In genomic region chr10:21340341-21340740, GRCh38 we compare ENCODE assay signal across 17 cellular contexts.
A peak's percentile ranks its signal among the peaks of the same experiment; 100 is the strongest.
DNase-seq lines count a peak whose midpoint lies in the region; ATAC-seq, FAIRE-seq and TF ChIP-seq lines count a peak whose summit lies in the region.
"Had no signal": no experiment of that assay in that cellular context is flagged by ENCODE, and none has a peak within 500 bp of the region (broad histone marks: within the 10 kb centered on the region; RNA-seq: fewer than 3 reads in every experiment).

No MANE protein-coding gene starts in this region.

- CTCF ChIA-PET in SK-N-SH (lab: Yijun Ruan, JAX) = no interaction called here

- H3F3A ChIP-seq in SK-N-SH (replicated peaks; ENCODE audit: insufficient read depth) = peaks cover 11% of the 10 kb centered on the region

- no peak overlapping the region for H3K9ac ChIP-seq in SK-N-SH
- H3K9ac ChIP-seq: GM23248 had no signal

- TF ChIP-seq EP300 in SK-N-SH (IDR thresholded peaks at IDR 0.05; ENCODE audit: borderline replicate concordance in 1 of 2, low read depth in 1 of 2, low read length in 1 of 2) = peak in 1 of 2 experiments; percentile 52; a peak in 1 of 4 replicates
- no peak for TF ChIP-seq EP300 in sigmoid colon (IDR thresholded peaks at IDR 0.05)

- no peak overlapping the region for H2AFZ ChIP-seq in SK-N-SH (ENCODE audit: low read depth)
- H2AFZ ChIP-seq: GM23248 had no signal

- H3K4me3 ChIP-seq in SK-N-SH (ENCODE audit: low read depth in 2 of 2, low read length in 1 of 2) = no peak overlapping the region
- no peak overlapping the region for H3K4me3 ChIP-seq in fibroblast of villous mesenchyme (ENCODE audit: low read depth, low read length)
- no peak overlapping the region for H3K4me3 ChIP-seq in sigmoid colon
- no peak overlapping the region for H3K4me3 ChIP-seq in esophagus squamous epithelium
- H3K4me3 ChIP-seq: GM23248 had no signal

- H3K4me1 ChIP-seq in SK-N-SH (ENCODE audit: control insufficient read depth in 1 of 2, insufficient read depth in 2 of 2, low read depth in 1 of 2, low read length in 1 of 2) (peaks cover 5 to 14% of the 10 kb centered on the region in 2 experiments; a peak in 3 of 4 replicates), sigmoid colon (peaks cover 0 to 14% (median 7%) of the 10 kb centered on the region in 4 donors), esophagus squamous epithelium (peaks cover 10 to 22% (median 16%) of the 10 kb centered on the region in 3 donors)

- TF ChIP-seq CTCF in SK-N-SH (IDR thresholded peaks at IDR 0.05) = no peak
- TF ChIP-seq CTCF in fibroblast of villous mesenchyme (IDR thresholded peaks at IDR 0.05; ENCODE audit: insufficient read depth, low read depth, low read length) = no peak
- TF ChIP-seq CTCF in sigmoid colon (IDR thresholded peaks at IDR 0.05) = no peak
- TF ChIP-seq CTCF in esophagus squamous epithelium (IDR thresholded peaks at IDR 0.05) = no peak

- H3K27ac ChIP-seq in SK-N-SH (ENCODE audit: low read depth in 2 of 2, low read length in 1 of 2) (no peak overlapping the region), sigmoid colon (no peak overlapping the region), esophagus squamous epithelium (no peak overlapping the region)
- H3K27ac ChIP-seq: 22Rv1, C4-2B, GM23248 had no signal

- H3K36me3 ChIP-seq in SK-N-SH (replicated peaks in 1 of 2; ENCODE audit: control insufficient read depth in 1 of 2, insufficient read depth in 2 of 2, low read length in 1 of 2) (no peaks in the 10 kb centered on the region), sigmoid colon (no peaks in the 10 kb centered on the region), esophagus squamous epithelium (no peaks in the 10 kb centered on the region)

- peak; percentile 69 for FAIRE-seq in RCC 7860 (lab: Jason Lieb, UNC)

- intact Hi-C loops in sigmoid colon (cut with DNase I) = no loop called here
- intact Hi-C loops in esophagus squamous epithelium (cut with DNase I) = no loop called here

- H3K27me3 ChIP-seq in SK-N-SH (ENCODE audit: insufficient read depth) (no peaks in the 10 kb centered on the region), sigmoid colon (no peaks in the 10 kb centered on the region), esophagus squamous epithelium (no peaks in the 10 kb centered on the region)

- no peaks in the 10 kb centered on the region for H3K9me2 ChIP-seq in SK-N-SH

- no peaks in the 10 kb centered on the region for H3K9me3 ChIP-seq in SK-N-SH
- H3K9me3 ChIP-seq in sigmoid colon = no peaks in the 10 kb centered on the region
- no peaks in the 10 kb centered on the region for H3K9me3 ChIP-seq in esophagus squamous epithelium

- TF ChIP-seq POLR2A in sigmoid colon (IDR thresholded peaks at IDR 0.05) = no peak
- no peak for TF ChIP-seq POLR2A in esophagus squamous epithelium (IDR thresholded peaks at IDR 0.05)

- DNase-seq in SK-N-SH = no peak
- peak; percentile 71 for DNase-seq in RCC 7860 (ENCODE audit: low spot score)
- peak; percentile 36 for DNase-seq in fibroblast of villous mesenchyme (ENCODE audit: low read depth)
- DNase-seq in sigmoid colon = no peak
- no peak for DNase-seq in activated naive CD4-positive, alpha-beta T cell treated with anti-CD3 and anti-CD28 coated beads, Interleukin-2, amount 50 U/mL, for 16 hours
- no peak for DNase-seq in esophagus squamous epithelium (lab: John Stamatoyannopoulos, UW)
- DNase-seq: GDM1, GM23248, Kasumi-1, NCI-H1417, NCI-H2029, NCI-H2171 treated with DMSO at 0.1 percent for 48 hours, NCI-H510A had no signal

- no peaks in the 10 kb centered on the region for H4K20me1 ChIP-seq in SK-N-SH (ENCODE audit: insufficient read depth)

- TF ChIP-seq RAD21 in SK-N-SH (IDR thresholded peaks at IDR 0.05; ENCODE audit: low read length) = no peak

- no peaks in the 10 kb centered on the region for H3K79me2 ChIP-seq in SK-N-SH (ENCODE audit: insufficient read depth)

- 92% methylated on average over 3 of the region's 3 CpGs for WGBS in SK-N-SH (ENCODE audit: low lambda C conversion rate)
- 85 to 90% methylated on average over 3 of the region's 3 CpGs for WGBS in sigmoid colon, 2 donors
- 68 to 100% methylated on average over 2 to 3 of the region's 3 CpGs for WGBS in esophagus squamous epithelium, 2 donors

- POLR2A ChIA-PET in SK-N-SH (lab: Yijun Ruan, JAX) = no interaction called here

- no peak; the same call in 2 of the 3 replicates for ATAC-seq in SK-N-SH treated with all-trans-retinoic acid at 6 μM for 48 hours
- ATAC-seq in HG02840 (IDR thresholded peaks at IDR 0.05; ENCODE audit: low FRiP score, unreplicated experiment) = no peak

- H3K4me2 ChIP-seq in SK-N-SH = no peak overlapping the region

TF ChIP-seq in SK-N-SH, 30 proteins besides CTCF, POLR2A, EP300 and RAD21 (continues in another document):
- TF ChIP-seq SIN3A (IDR thresholded peaks at IDR 0.05; ENCODE audit: borderline replicate concordance, low read depth, low read length) = no peak
- TF ChIP-seq EZH2phosphoT487 (IDR thresholded peaks at IDR 0.05; ENCODE audit: borderline replicate concordance, low read depth) = no peak
- TF ChIP-seq CHD2 (IDR thresholded peaks at IDR 0.05; ENCODE audit: low read length, partially characterized antibody) = no peak
- TF ChIP-seq SMC3 (IDR thresholded peaks at IDR 0.05; ENCODE audit: low read depth, low read length) = no peak
- peak; percentile 17; the same call in 1 of the 2 replicates for TF ChIP-seq FOSL2 (IDR thresholded peaks at IDR 0.05; ENCODE audit: borderline replicate concordance, low read depth)
- TF ChIP-seq NFIC (IDR thresholded peaks at IDR 0.05; ENCODE audit: borderline replicate concordance) = peak; percentile 83
- no peak for TF ChIP-seq YY1 (IDR thresholded peaks at IDR 0.05; ENCODE audit: low read depth)
- TF ChIP-seq, protein P1, sequence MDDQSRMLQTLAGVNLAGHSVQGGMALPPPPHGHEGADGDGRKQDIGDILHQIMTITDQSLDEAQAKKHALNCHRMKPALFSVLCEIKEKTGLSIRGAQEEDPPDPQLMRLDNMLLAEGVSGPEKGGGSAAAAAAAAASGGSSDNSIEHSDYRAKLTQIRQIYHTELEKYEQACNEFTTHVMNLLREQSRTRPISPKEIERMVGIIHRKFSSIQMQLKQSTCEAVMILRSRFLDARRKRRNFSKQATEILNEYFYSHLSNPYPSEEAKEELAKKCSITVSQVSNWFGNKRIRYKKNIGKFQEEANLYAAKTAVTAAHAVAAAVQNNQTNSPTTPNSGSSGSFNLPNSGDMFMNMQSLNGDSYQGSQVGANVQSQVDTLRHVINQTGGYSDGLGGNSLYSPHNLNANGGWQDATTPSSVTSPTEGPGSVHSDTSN (IDR thresholded peaks at IDR 0.05) = peak; percentile 85
- TF ChIP-seq MXI1 (IDR thresholded peaks at IDR 0.05; ENCODE audit: low read depth, low read length) = no peak
- no peak for TF ChIP-seq NRF1 (IDR thresholded peaks at IDR 0.05; ENCODE audit: low read depth, low read length)
- no peak for TF ChIP-seq GATA2 (CRISPR knock-in tag; IDR thresholded peaks at IDR 0.05)
- no peak for TF ChIP-seq POLR2AphosphoS5 (IDR thresholded peaks at IDR 0.05; ENCODE audit: low read depth, low read length)
- TF ChIP-seq MEF2A (IDR thresholded peaks at IDR 0.05; ENCODE audit: borderline replicate concordance, low read depth) = no peak
- TF ChIP-seq, protein P2, sequence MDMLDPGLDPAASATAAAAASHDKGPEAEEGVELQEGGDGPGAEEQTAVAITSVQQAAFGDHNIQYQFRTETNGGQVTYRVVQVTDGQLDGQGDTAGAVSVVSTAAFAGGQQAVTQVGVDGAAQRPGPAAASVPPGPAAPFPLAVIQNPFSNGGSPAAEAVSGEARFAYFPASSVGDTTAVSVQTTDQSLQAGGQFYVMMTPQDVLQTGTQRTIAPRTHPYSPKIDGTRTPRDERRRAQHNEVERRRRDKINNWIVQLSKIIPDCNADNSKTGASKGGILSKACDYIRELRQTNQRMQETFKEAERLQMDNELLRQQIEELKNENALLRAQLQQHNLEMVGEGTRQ (IDR thresholded peaks at IDR 0.05; ENCODE audit: borderline replicate concordance, low read depth, low read length) = no peak

TF ChIP-seq in SK-N-SH treated with all-trans-retinoic acid at 6 μM for 48 hours, 23 proteins besides CTCF, POLR2A, EP300 and RAD21 (continues in another document):
- TF ChIP-seq ARNTL (CRISPR knock-in tag; IDR thresholded peaks at IDR 0.05; ENCODE audit: borderline replicate concordance, low read depth) (no peak), OSR1 (CRISPR knock-in tag; IDR thresholded peaks at IDR 0.05) (no peak), RARB (CRISPR knock-in tag; IDR thresholded peaks at IDR 0.05) (no peak), PATZ1 (CRISPR knock-in tag; IDR thresholded peaks at IDR 0.05; ENCODE audit: borderline replicate concordance) (no peak), ZNF8 (CRISPR knock-in tag; IDR thresholded peaks at IDR 0.05) (no peak)

Comparison
In these comparisons a context has a peak if more than half of its experiments do, and no peak if none do; other contexts are left out.
1. DNase-seq: peak in RCC 7860 (single experiment) and fibroblast of villous mesenchyme (single experiment); none in SK-N-SH (single experiment), sigmoid colon (single experiment), activated naive CD4-positive, alpha-beta T cell treated with anti-CD3 and anti-CD28 coated beads, Interleukin-2, amount 50 U/mL, for 16 hours (single experiment) and esophagus squamous epithelium (single experiment).